In genomic region chr7:101386558-101387199, GRCh38 we compare ENCODE assay signal across 10 cellular contexts. TPM values are rescaled to one million over a fixed set of nuclear protein-coding genes. Genes with fewer than 3 reads are reported as not detected.
A peak's percentile ranks its signal among the peaks of the same experiment; 100 is the strongest.
DNase-seq lines count a peak whose midpoint lies in the region; ATAC-seq, FAIRE-seq and TF ChIP-seq lines count a peak whose summit lies in the region.
"Had no signal": no experiment of that assay in that cellular context is flagged by ENCODE, and none has a peak within 500 bp of the region (broad histone marks: within the 10 kb centered on the region; RNA-seq: fewer than 3 reads in every experiment).

No MANE protein-coding gene starts in this region.

- H3K79me2 ChIP-seq in smooth muscle cell (ENCODE audit: low read depth) = no peaks in the 10 kb centered on the region

- no peak overlapping the region for H2AFZ ChIP-seq in smooth muscle cell (ENCODE audit: low read depth)

- no peak overlapping the region for H3K4me3 ChIP-seq in smooth muscle cell
- no peak overlapping the region for H3K4me3 ChIP-seq in pancreas
- no peak overlapping the region for H3K4me3 ChIP-seq in vagina

- H3K36me3 Mint-ChIP-seq in activated CD4-positive, alpha-beta T cell treated with anti-CD3 and anti-CD28 coated beads for 36 hours (ENCODE audit: low read depth) = no peaks in the 10 kb centered on the region
- H3K36me3 Mint-ChIP-seq in activated CD4-positive, alpha-beta T cell treated with anti-CD3 and anti-CD28 coated beads, Interleukin-2, amount 10 ng/mL, durations not matched to agents 24 days and 14 days (ENCODE audit: low read depth) = no peaks in the 10 kb centered on the region
- H3K36me3 Mint-ChIP-seq: memory B cell had no signal

- H3K4me1 ChIP-seq in foreskin keratinocyte (no peaks in the 10 kb centered on the region), smooth muscle cell (ENCODE audit: low read depth) (peaks cover 20% of the 10 kb centered on the region), pancreas (no peaks in the 10 kb centered on the region), vagina (no peaks in the 10 kb centered on the region)

- no peaks in the 10 kb centered on the region for H3K9me3 Mint-ChIP-seq in activated CD4-positive, alpha-beta T cell treated with anti-CD3 and anti-CD28 coated beads for 36 hours (ENCODE audit: low read depth)
- no peaks in the 10 kb centered on the region for H3K9me3 Mint-ChIP-seq in activated CD4-positive, alpha-beta T cell treated with anti-CD3 and anti-CD28 coated beads, Interleukin-2, amount 10 ng/mL, durations not matched to agents 24 days and 14 days
- H3K9me3 Mint-ChIP-seq: CD4-positive, alpha-beta T cell had no signal

- no peak for TF ChIP-seq POLR2A in vagina (IDR thresholded peaks at IDR 0.05)

- 64% methylated on average over 19 of the region's 19 CpGs for WGBS in smooth muscle cell (ENCODE audit: low lambda C conversion rate)
- 65 to 67% methylated on average over 19 of the region's 19 CpGs for WGBS in pancreas, 2 donors

- intact Hi-C loops in activated CD4-positive, alpha-beta T cell treated with anti-CD3 and anti-CD28 coated beads for 36 hours (cut with DNase I, micrococcal nuclease) = no loop called here
- intact Hi-C loops in activated CD4-positive, alpha-beta T cell treated with anti-CD3 and anti-CD28 coated beads, Interleukin-2, amount 10 ng/mL, durations not matched to agents 24 days and 14 days (cut with micrococcal nuclease) = no loop called here
- intact Hi-C loops in pancreas (cut with DNase I) = no loop called here
- intact Hi-C loops in vagina (cut with DNase I) = no loop called here

- FAIRE-seq in pancreas (lab: Jason Lieb, UNC) = no peak

- no peak overlapping the region for H3K27ac ChIP-seq in foreskin keratinocyte
- H3K27ac ChIP-seq in smooth muscle cell (ENCODE audit: low read depth) = no peak overlapping the region
- H3K27ac ChIP-seq in pancreas = no peak overlapping the region
- H3K27ac ChIP-seq in vagina = no peak overlapping the region

- H3K9ac ChIP-seq in smooth muscle cell (ENCODE audit: low read depth) = no peak overlapping the region

- POLR2A ChIA-PET in activated CD4-positive, alpha-beta T cell treated with anti-CD3 and anti-CD28 coated beads for 36 hours (lab: Charles Lee) = no interaction called here

- H3K27me3 Mint-ChIP-seq in activated CD4-positive, alpha-beta T cell treated with anti-CD3 and anti-CD28 coated beads for 36 hours = no peaks in the 10 kb centered on the region
- peaks cover 14% of the 10 kb centered on the region for H3K27me3 Mint-ChIP-seq in activated CD4-positive, alpha-beta T cell treated with anti-CD3 and anti-CD28 coated beads, Interleukin-2, amount 10 ng/mL, durations not matched to agents 24 days and 14 days
- H3K27me3 Mint-ChIP-seq: CD4-positive, alpha-beta T cell had no signal

- no peak for ATAC-seq in activated CD4-positive, alpha-beta T cell treated with anti-CD3 and anti-CD28 coated beads for 36 hours
- ATAC-seq in foreskin keratinocyte (peak; percentile 35), HG03520 (IDR thresholded peaks at IDR 0.05; ENCODE audit: unreplicated experiment) (no peak), pancreas (no peak)

- no peak overlapping the region for H3K27ac Mint-ChIP-seq in activated CD4-positive, alpha-beta T cell treated with anti-CD3 and anti-CD28 coated beads for 36 hours
- no peak overlapping the region for H3K27ac Mint-ChIP-seq in activated CD4-positive, alpha-beta T cell treated with anti-CD3 and anti-CD28 coated beads, Interleukin-2, amount 10 ng/mL, durations not matched to agents 24 days and 14 days
- H3K27ac Mint-ChIP-seq: CD4-positive, alpha-beta T cell; memory B cell had no signal

- no peaks in the 10 kb centered on the region for H3F3A ChIP-seq in smooth muscle cell (ENCODE audit: low read depth)

- peaks cover 16% of the 10 kb centered on the region for H3K4me1 Mint-ChIP-seq in activated CD4-positive, alpha-beta T cell treated with anti-CD3 and anti-CD28 coated beads for 36 hours
- H3K4me1 Mint-ChIP-seq in activated CD4-positive, alpha-beta T cell treated with anti-CD3 and anti-CD28 coated beads, Interleukin-2, amount 10 ng/mL, durations not matched to agents 24 days and 14 days = peaks cover 5% of the 10 kb centered on the region

- H3K27me3 ChIP-seq in foreskin keratinocyte = peaks cover 25% of the 10 kb centered on the region
- no peaks in the 10 kb centered on the region for H3K27me3 ChIP-seq in smooth muscle cell (ENCODE audit: low read depth)
- no peaks in the 10 kb centered on the region for H3K27me3 ChIP-seq in pancreas
- no peaks in the 10 kb centered on the region for H3K27me3 ChIP-seq in vagina

- H3K36me3 ChIP-seq in smooth muscle cell (ENCODE audit: low read depth) (no peaks in the 10 kb centered on the region), pancreas (no peaks in the 10 kb centered on the region), vagina (no peaks in the 10 kb centered on the region)

- TF ChIP-seq CTCF in foreskin keratinocyte (conservative IDR thresholded peaks at IDR 0.05) = no peak
- TF ChIP-seq CTCF in smooth muscle cell (IDR thresholded peaks at IDR 0.05; ENCODE audit: borderline replicate concordance, insufficient read depth, poor library complexity, severe bottlenecking) = no peak
- TF ChIP-seq CTCF in pancreas (IDR thresholded peaks at IDR 0.05) = no peak
- no peak for TF ChIP-seq CTCF in vagina (IDR thresholded peaks at IDR 0.05)

- H3K9me3 ChIP-seq in smooth muscle cell (replicated peaks; ENCODE audit: low read depth) (no peaks in the 10 kb centered on the region), pancreas (no peaks in the 10 kb centered on the region), vagina (no peaks in the 10 kb centered on the region)

- CTCF ChIA-PET in activated CD4-positive, alpha-beta T cell treated with anti-CD3 and anti-CD28 coated beads for 36 hours (lab: Charles Lee) = interaction anchor here (0.7 kb wide), 1 partner anchor 24 kb away, joined by 3 read pairs; no protein-coding TSS in a partner anchor

- H3K4me3 Mint-ChIP-seq in activated CD4-positive, alpha-beta T cell treated with anti-CD3 and anti-CD28 coated beads for 36 hours = no peak overlapping the region
- no peak overlapping the region for H3K4me3 Mint-ChIP-seq in activated CD4-positive, alpha-beta T cell treated with anti-CD3 and anti-CD28 coated beads, Interleukin-2, amount 10 ng/mL, durations not matched to agents 24 days and 14 days
- H3K4me3 Mint-ChIP-seq: CD4-positive, alpha-beta T cell; memory B cell had no signal

- no peaks in the 10 kb centered on the region for H4K20me1 ChIP-seq in smooth muscle cell (ENCODE audit: low read depth)

- peak; percentile 7 for DNase-seq in activated CD4-positive, alpha-beta T cell treated with anti-CD3 and anti-CD28 coated beads for 36 hours
- DNase-seq in activated CD4-positive, alpha-beta T cell treated with anti-CD3 and anti-CD28 coated beads, Interleukin-2, amount 10 ng/mL, durations not matched to agents 24 days and 14 days = no peak
- DNase-seq in NCI-H2171 treated with DMSO at 0.1 percent for 48 hours (lab: John Stamatoyannopoulos, UW) (peak; percentile 95), foreskin keratinocyte (no peak), smooth muscle cell (lab: John Stamatoyannopoulos, UW; ENCODE audit: unreplicated experiment) (no peak), pancreas (no peak), vagina (ENCODE audit: extremely low spot score in 2 of 2) (no peak)
- DNase-seq: CD4-positive, alpha-beta T cell had no signal

- peak overlapping the region; percentile 46 for H3K4me2 ChIP-seq in smooth muscle cell

RNA-seq across cellular contexts. Expression of gene COL26A1, which starts 24.0 kb away (rescaled TPM):
- not detected for total RNA-seq in activated CD4-positive, alpha-beta T cell treated with anti-CD3 and anti-CD28 coated beads for 36 hours
- total RNA-seq in activated CD4-positive, alpha-beta T cell treated with anti-CD3 and anti-CD28 coated beads, Interleukin-2, amount 10 ng/mL, durations not matched to agents 24 days and 14 days = not detected in 2 replicates
- total RNA-seq in foreskin keratinocyte = not detected in 2 replicates
- not detected in 2 replicates for polyA plus RNA-seq in foreskin keratinocyte
- 4.9 and 6.1 TPM in 2 replicates for total RNA-seq in smooth muscle cell
- polyA plus RNA-seq in smooth muscle cell = 7.4 and 13.2 TPM in 2 replicates
- total RNA-seq in pancreas = 1 to 10 TPM in 2 of 6 donors, under 1 TPM in 4; 0.37 to 1.2 (median 0.64) TPM
- 1 to 10 TPM in 1 of 2 donors, under 1 TPM in 1; 0.87 to 3.5 TPM for polyA plus RNA-seq in pancreas
- not detected for total RNA-seq in vagina
- total RNA-seq: CD4-positive, alpha-beta T cell had no signal

Comparison
In these comparisons a context has a peak if more than half of its experiments do, and no peak if none do; other contexts are left out.
1. DNase-seq: peak in activated CD4-positive, alpha-beta T cell treated with anti-CD3 and anti-CD28 coated beads for 36 hours (single experiment) and NCI-H2171 treated with DMSO at 0.1 percent for 48 hours (single experiment); none in activated CD4-positive, alpha-beta T cell treated with anti-CD3 and anti-CD28 coated beads, Interleukin-2, amount 10 ng/mL, durations not matched to agents 24 days and 14 days (single experiment), foreskin keratinocyte (0 of 2), smooth muscle cell (single experiment), pancreas (0 of 6) and vagina (0 of 2).